Comparison of ENCODE assay signal across 16 cellular contexts in the genomic region with DNA sequence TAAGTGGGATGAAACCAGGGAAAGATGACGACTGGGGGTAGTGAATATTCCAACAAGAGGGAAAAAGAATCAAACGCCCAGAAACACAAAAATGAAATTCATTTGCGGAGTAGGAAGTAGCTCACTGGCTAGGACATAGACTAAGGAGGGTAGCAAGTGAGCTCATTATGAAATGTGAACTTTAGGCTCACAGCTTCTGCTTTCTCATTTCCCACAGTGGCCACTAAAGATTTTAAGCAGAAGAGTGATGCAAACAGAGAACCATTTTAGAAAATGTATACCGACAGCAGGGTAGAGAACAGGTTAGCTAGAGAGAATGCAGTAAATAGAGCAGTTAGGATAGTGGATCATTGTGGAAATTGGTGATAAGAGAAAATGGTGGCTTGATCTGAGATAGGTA. TPM values are rescaled to one million over a fixed set of nuclear protein-coding genes. Genes with fewer than 3 reads are reported as not detected.
DNase-seq lines count a peak whose midpoint lies in the region; ATAC-seq and TF ChIP-seq lines count a peak whose summit lies in the region.
"Had no signal": no experiment of that assay in that cellular context is flagged by ENCODE, and none has a peak within 500 bp of the region (broad histone marks: within the 10 kb centered on the region; RNA-seq: fewer than 3 reads in every experiment).

No MANE protein-coding gene starts in this region.

- intact Hi-C loops in esophagus squamous epithelium (cut with DNase I), result no loop called here

- 64 to 67% methylated on average over 4 of the region's 4 CpGs for WGBS in esophagus squamous epithelium, 2 donors

- no peak overlapping the region for H3K4me3 Mint-ChIP-seq in activated CD4-positive, alpha-beta memory T cell treated with anti-CD3 and anti-CD28 coated beads, Interleukin-2, amount 10 ng/mL, durations not matched to agents 7 days and 5 days

- H3K27me3 Mint-ChIP-seq in activated CD4-positive, alpha-beta memory T cell treated with anti-CD3 and anti-CD28 coated beads, Interleukin-2, amount 10 ng/mL, durations not matched to agents 7 days and 5 days, result no peaks in the 10 kb centered on the region

- H3K27me3 ChIP-seq in esophagus squamous epithelium, result peaks cover 0 to 22% (median 0%) of the 10 kb centered on the region in 4 donors
- H3K27me3 ChIP-seq: esophagus muscularis mucosa had no signal

- H3K27ac ChIP-seq in esophagus squamous epithelium, result peak overlapping the region; percentile 0 to 43 (median 28)

- POLR2A ChIA-PET in activated CD4-positive, alpha-beta memory T cell treated with anti-CD3 and anti-CD28 coated beads, Interleukin-2, amount 10 ng/mL, durations not matched to agents 7 days and 5 days (lab: Charles Lee), result interaction anchor here (0.7 to 4.7 kb wide), 21 partner anchors 15 to 362 kb away, joined by 3 to 106 read pairs (median 5); partner anchors contain the start of genes ARHGAP30, SLAMF1 and USF1

- ATAC-seq in activated naive CD4-positive, alpha-beta T cell treated with anti-CD3 and anti-CD28 coated beads, Interleukin-2, amount 50 U/mL, for 72 hours, result peak; percentile 6 to 22
- no peak for ATAC-seq in HG03175 (IDR thresholded peaks at IDR 0.05; ENCODE audit: unreplicated experiment)

- no peak for TF ChIP-seq CTCF in esophagus squamous epithelium (IDR thresholded peaks at IDR 0.05)

- H3K4me3 ChIP-seq in esophagus squamous epithelium, result peak overlapping the region in 1 of 4 donors; percentile 55
- H3K4me3 ChIP-seq: esophagus muscularis mucosa had no signal

- peaks cover 21 to 31% of the 10 kb centered on the region in 2 donors for H3K36me3 Mint-ChIP-seq in activated naive CD4-positive, alpha-beta T cell treated with anti-CD3 and anti-CD28 coated beads, Interleukin-2, amount 50 U/mL, for 72 hours
- peaks cover 36% of the 10 kb centered on the region for H3K36me3 Mint-ChIP-seq in activated CD4-positive, alpha-beta memory T cell treated with anti-CD3 and anti-CD28 coated beads, Interleukin-2, amount 10 ng/mL, durations not matched to agents 7 days and 5 days (ENCODE audit: low read depth)

- H3K9me3 Mint-ChIP-seq in activated naive CD4-positive, alpha-beta T cell treated with anti-CD3 and anti-CD28 coated beads, Interleukin-2, amount 50 U/mL, for 72 hours, result no peaks in the 10 kb centered on the region
- H3K9me3 Mint-ChIP-seq in activated CD4-positive, alpha-beta memory T cell treated with anti-CD3 and anti-CD28 coated beads, Interleukin-2, amount 10 ng/mL, durations not matched to agents 7 days and 5 days, result no peaks in the 10 kb centered on the region

- no peaks in the 10 kb centered on the region for H3K9me3 ChIP-seq in esophagus squamous epithelium
- H3K9me3 ChIP-seq: esophagus muscularis mucosa had no signal

- no peaks in the 10 kb centered on the region for H3K36me3 ChIP-seq in esophagus squamous epithelium
- H3K36me3 ChIP-seq: esophagus muscularis mucosa had no signal

- no peak for DNase-seq in activated naive CD4-positive, alpha-beta T cell treated with anti-CD3 and anti-CD28 coated beads, Interleukin-2, amount 50 U/mL, for 72 hours (ENCODE audit: low spot score in 2 of 2)
- no peak for DNase-seq in activated naive CD4-positive, alpha-beta T cell treated with Interleukin-2 at 50 U/mL for 16 hours
- DNase-seq in NAMALWA (ENCODE audit: low spot score) (peak; percentile 83), esophagus squamous epithelium (lab: John Stamatoyannopoulos, UW) (no peak), superior temporal gyrus (ENCODE audit: extremely low spot score) (peak; percentile 6), NCI-H2081 (lab: John Stamatoyannopoulos, UW) (no peak)
- DNase-seq in activated CD4-positive, alpha-beta memory T cell treated with anti-CD3 and anti-CD28 coated beads, Interleukin-2, amount 10 ng/mL, durations not matched to agents 7 days and 5 days, result no peak
- DNase-seq: activated gamma-delta T cell treated with Interleukin-2 at 50 U/mL for 16 hours, cerebellar nuclear complex, DMS79, NCI-H446 had no signal

- peaks cover 48% of the 10 kb centered on the region for H3K4me1 Mint-ChIP-seq in activated CD4-positive, alpha-beta memory T cell treated with anti-CD3 and anti-CD28 coated beads, Interleukin-2, amount 10 ng/mL, durations not matched to agents 7 days and 5 days

- TF ChIP-seq POLR2A in esophagus squamous epithelium (IDR thresholded peaks at IDR 0.05), result no peak

- H3K4me1 ChIP-seq in esophagus squamous epithelium, result peaks cover 0 to 27% (median 0%) of the 10 kb centered on the region in 3 donors
- H3K4me1 ChIP-seq: esophagus muscularis mucosa had no signal

- CTCF ChIA-PET in activated CD4-positive, alpha-beta memory T cell treated with anti-CD3 and anti-CD28 coated beads, Interleukin-2, amount 10 ng/mL, durations not matched to agents 7 days and 5 days (lab: Charles Lee), result interaction anchor here (0.7 to 6.1 kb wide), 22 partner anchors 15 to 831 kb away, joined by 3 to 63 read pairs (median 4); partner anchors contain the start of genes SLAMF1 and TOMM40L

- H3K27ac Mint-ChIP-seq in activated naive CD4-positive, alpha-beta T cell treated with anti-CD3 and anti-CD28 coated beads, Interleukin-2, amount 50 U/mL, for 72 hours, result no peak overlapping the region
- H3K27ac Mint-ChIP-seq in activated CD4-positive, alpha-beta memory T cell treated with anti-CD3 and anti-CD28 coated beads, Interleukin-2, amount 10 ng/mL, durations not matched to agents 7 days and 5 days, result no peak overlapping the region

RNA-seq across cellular contexts. Expression of gene CD48, which starts 3.5 kb away (rescaled TPM):
- total RNA-seq in activated naive CD4-positive, alpha-beta T cell treated with anti-CD3 and anti-CD28 coated beads, Interleukin-2, amount 50 U/mL, for 72 hours, result 100 to 1,000 TPM; 231 to 236 TPM
- 10 to 100 TPM in 1 of 4 donors, 1 to 10 TPM in 3; 1.1 to 13.7 (median 5.3) TPM for total RNA-seq in esophagus squamous epithelium
- total RNA-seq in activated CD4-positive, alpha-beta memory T cell treated with anti-CD3 and anti-CD28 coated beads, Interleukin-2, amount 10 ng/mL, durations not matched to agents 7 days and 5 days, result 100 to 1,000 TPM; 403 to 404 TPM
- total RNA-seq: A673, MCF 10A, SK-MEL-5 had no signal

RNA-seq across cellular contexts. Expression of gene SLAMF7, which starts 30.9 kb away (rescaled TPM):
- total RNA-seq in activated naive CD4-positive, alpha-beta T cell treated with anti-CD3 and anti-CD28 coated beads, Interleukin-2, amount 50 U/mL, for 72 hours, result 100 to 1,000 TPM in 1 of 2 donors, 10 to 100 TPM in 1; 70.9 to 112 TPM
- 1 to 10 TPM; 1.8 to 3.2 (median 2.3) TPM for total RNA-seq in esophagus squamous epithelium
- 10 to 100 TPM; 13.7 to 15.3 TPM for total RNA-seq in activated CD4-positive, alpha-beta memory T cell treated with anti-CD3 and anti-CD28 coated beads, Interleukin-2, amount 10 ng/mL, durations not matched to agents 7 days and 5 days
- total RNA-seq: A673 had no signal

Comparison
In these comparisons a context has a peak if more than half of its experiments do, and no peak if none do; other contexts are left out.
1. DNase-seq: peak in NAMALWA (single experiment) and superior temporal gyrus (single experiment); none in activated naive CD4-positive, alpha-beta T cell treated with anti-CD3 and anti-CD28 coated beads, Interleukin-2, amount 50 U/mL, for 72 hours (0 of 2), activated naive CD4-positive, alpha-beta T cell treated with Interleukin-2 at 50 U/mL for 16 hours (single experiment), esophagus squamous epithelium (single experiment), NCI-H2081 (0 of 2) and activated CD4-positive, alpha-beta memory T cell treated with anti-CD3 and anti-CD28 coated beads, Interleukin-2, amount 10 ng/mL, durations not matched to agents 7 days and 5 days (single experiment).
2. RNA of gene CD48, which starts 3.5 kb away (total RNA-seq): 403 to 404 TPM in activated CD4-positive, alpha-beta memory T cell treated with anti-CD3 and anti-CD28 coated beads, Interleukin-2, amount 10 ng/mL, durations not matched to agents 7 days and 5 days and 231 to 236 TPM in activated naive CD4-positive, alpha-beta T cell treated with anti-CD3 and anti-CD28 coated beads, Interleukin-2, amount 50 U/mL, for 72 hours; 1.1 to 13.7 TPM in esophagus squamous epithelium; every median in the first group is over 10 times any median in the second.
3. RNA of gene SLAMF7, which starts 30.9 kb away (total RNA-seq): 70.9 to 112 TPM in activated naive CD4-positive, alpha-beta T cell treated with anti-CD3 and anti-CD28 coated beads, Interleukin-2, amount 50 U/mL, for 72 hours; 13.7 to 15.3 TPM in activated CD4-positive, alpha-beta memory T cell treated with anti-CD3 and anti-CD28 coated beads, Interleukin-2, amount 10 ng/mL, durations not matched to agents 7 days and 5 days and 1.8 to 3.2 TPM in esophagus squamous epithelium; every median in the first group is over 4 times any median in the second.